Comparison of ENCODE assay signal across 8 cellular contexts in the genomic region with DNA sequence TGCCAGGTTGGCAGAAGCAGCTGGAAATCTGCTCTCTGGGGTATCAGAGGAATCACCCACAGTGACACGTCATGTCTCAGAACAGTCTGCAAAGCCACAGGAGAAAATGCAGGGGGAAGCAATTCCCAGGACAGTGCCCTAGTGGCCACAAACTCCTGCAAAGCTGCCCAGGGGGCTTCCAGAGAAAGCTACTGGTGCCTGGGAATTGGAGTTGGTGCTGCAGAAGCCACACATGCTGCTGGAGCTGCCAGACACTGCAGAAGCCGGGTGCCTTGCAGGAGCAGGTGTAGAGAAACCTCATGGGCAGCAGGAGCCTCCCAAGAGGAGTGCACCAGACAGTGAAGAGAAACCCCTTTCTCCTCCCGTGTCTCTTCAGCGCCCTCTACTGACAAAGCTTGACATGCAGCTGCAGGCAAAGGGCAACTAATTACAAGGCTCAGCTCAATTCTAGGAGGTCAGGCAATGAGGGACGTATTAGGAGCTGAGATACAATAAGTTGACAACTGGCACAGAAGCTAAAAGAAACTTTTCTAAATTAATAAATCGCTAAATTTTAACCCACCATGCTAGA. TPM values are rescaled to one million over a fixed set of nuclear protein-coding genes. Genes with fewer than 3 reads are reported as not detected.
DNase-seq lines count a peak whose midpoint lies in the region; ATAC-seq and TF ChIP-seq lines count a peak whose summit lies in the region.

No MANE protein-coding gene starts in this region.

- H3K27ac Mint-ChIP-seq in Caco-2 (ENCODE audit: unreplicated experiment) = no peak overlapping the region

- intact Hi-C loops in Caco-2 (cut with micrococcal nuclease; ENCODE audit: unreplicated experiment) = loop anchor here (2.0 kb wide), 1 partner anchor 139 kb away; no protein-coding TSS in a partner anchor

- H3K4me1 ChIP-seq in Caco-2 = no peaks in the 10 kb centered on the region

- H3K4me3 Mint-ChIP-seq in Caco-2 (ENCODE audit: unreplicated experiment) = no peak overlapping the region

- ATAC-seq in HG03039 (IDR thresholded peaks at IDR 0.05; ENCODE audit: unreplicated experiment) (no peak), GM19397 (IDR thresholded peaks at IDR 0.05; ENCODE audit: unreplicated experiment) (no peak), HG03460 (IDR thresholded peaks at IDR 0.05; ENCODE audit: unreplicated experiment) (no peak)

- in situ Hi-C loops in GM13976 (cut with MboI; ENCODE audit: low sequenced_read_pairs, unreplicated experiment) = no loop called here

- CTCF ChIA-PET in Caco-2 (lab: Charles Lee) = interaction anchor here (0.9 to 2.0 kb wide), 8 partner anchors 30 to 187 kb away, joined by 3 to 8 read pairs (median 4); a partner anchor contains a TSS

- H3K36me3 Mint-ChIP-seq in Caco-2 (ENCODE audit: insufficient read depth, unreplicated experiment) = no peaks in the 10 kb centered on the region

- no TSS peak for BruUV-seq in Caco-2 (replicated peaks; lab: Mats Ljungman, UMichigan)

- TF ChIP-seq CTCF in Caco-2 (IDR thresholded peaks at IDR 0.05; ENCODE audit: insufficient read depth in 1 of 2, low read depth in 1 of 2, low read length in 1 of 2, severe bottlenecking in 1 of 2, unreplicated experiment in 1 of 2) (peak; percentile 55 to 60), GM13976 (IDR thresholded peaks at IDR 0.05; ENCODE audit: borderline replicate concordance, control extremely low read depth, extremely low read depth, insufficient read depth, missing control alignments) (peak; percentile 13), fibroblast of the aortic adventitia (IDR thresholded peaks at IDR 0.05; ENCODE audit: insufficient read depth, low read length) (peak; percentile 35)

- H3K9me3 ChIP-seq in Caco-2 = peaks cover 4% of the 10 kb centered on the region; the same call in 1 of the 2 replicates

- H3K4me3 ChIP-seq in Caco-2 (ENCODE audit: low read depth, low read length) (no peak overlapping the region), fibroblast of the aortic adventitia (ENCODE audit: low read depth, low read length) (no peak overlapping the region)

- no peaks in the 10 kb centered on the region for H3K4me1 Mint-ChIP-seq in Caco-2 (ENCODE audit: low read depth, unreplicated experiment)

- no peaks in the 10 kb centered on the region for H3K9me3 Mint-ChIP-seq in Caco-2 (ENCODE audit: unreplicated experiment)

- peaks cover 3% of the 10 kb centered on the region for H3K27me3 Mint-ChIP-seq in Caco-2 (ENCODE audit: insufficient read depth, unreplicated experiment)

- H3K27me3 ChIP-seq in Caco-2 (replicated peaks; ENCODE audit: control insufficient read depth, insufficient read depth, low read length) = no peaks in the 10 kb centered on the region

- no peaks in the 10 kb centered on the region for H3K36me3 ChIP-seq in Caco-2 (ENCODE audit: control insufficient read depth, insufficient read depth, low read length)

- POLR2A ChIA-PET in Caco-2 (lab: Charles Lee) = interaction anchor here (0.6 kb wide), 1 partner anchor 84 kb away, joined by 3 read pairs; no protein-coding TSS in a partner anchor

- DNase-seq in Caco-2 = peak; percentile 67 to 75
- no peak for DNase-seq in GM13976 (ENCODE audit: low spot score)
- peak; percentile 58 for DNase-seq in RKO (ENCODE audit: low spot score)
- no peak for DNase-seq in fibroblast of the aortic adventitia (ENCODE audit: low read depth)
- no peak for DNase-seq in central memory CD4-positive, alpha-beta T cell

RNA-seq across cellular contexts. Expression of a gene that starts 30.2 kb away (rescaled TPM):
- 51.6 and 54.6 TPM in 2 replicates for total RNA-seq in Caco-2 (2022)
- 46.5 and 193 TPM in 2 replicates for total RNA-seq in fibroblast of the aortic adventitia (ENCODE audit: low replicate concordance)

Comparison
In these comparisons a context has a peak if more than half of its experiments do, and no peak if none do; other contexts are left out.
1. DNase-seq: peak in Caco-2 (2 of 2) and RKO (single experiment); none in GM13976 (single experiment), fibroblast of the aortic adventitia (single experiment) and central memory CD4-positive, alpha-beta T cell (single experiment).
2. Peak in every context shown above with its lines, with median percentiles within 50 percentile points of each other: CTCF ChIP-seq.